2 cellular contexts compared by ENCODE assay signal in the genomic region with DNA sequence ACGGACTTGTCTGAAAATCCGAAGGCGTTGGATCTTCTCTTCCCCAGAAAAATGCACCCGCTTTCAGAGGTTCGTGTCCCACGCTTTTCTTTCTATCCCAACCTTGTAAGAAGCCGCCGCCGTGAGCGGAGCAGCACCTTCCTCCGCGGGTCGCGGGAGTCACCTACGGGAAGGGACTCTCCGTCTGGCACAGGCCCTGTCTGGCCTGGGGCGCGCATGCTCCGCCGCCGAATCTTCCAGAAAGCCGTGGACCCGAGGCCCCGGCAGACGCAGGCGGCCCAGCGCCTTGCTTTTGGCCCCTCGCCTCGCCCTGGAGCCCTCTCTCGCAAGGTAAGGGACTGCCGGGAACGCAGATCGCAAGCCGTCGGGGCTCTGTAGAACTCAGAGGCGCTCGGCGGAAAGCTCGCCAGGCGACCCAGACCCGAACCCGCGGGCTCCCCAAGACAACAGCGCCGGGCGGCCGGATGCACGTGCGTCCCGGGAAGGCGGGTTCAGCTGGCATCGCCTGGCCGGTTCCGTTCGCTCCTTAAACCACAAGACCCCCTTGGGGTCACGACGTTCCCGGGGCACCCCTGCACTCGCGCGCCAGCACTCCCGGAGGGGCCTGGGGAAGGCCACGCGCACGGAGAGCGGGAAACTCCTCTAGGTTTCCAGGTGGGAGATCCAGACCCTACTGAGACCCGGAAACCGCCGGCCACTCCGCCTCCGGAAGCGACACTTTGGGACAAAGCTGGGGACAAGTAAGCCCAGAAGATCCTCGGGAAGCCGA. TPM values are rescaled to one million over a fixed set of nuclear protein-coding genes. Genes with fewer than 3 reads are reported as not detected.
"Had no signal": no experiment of that assay in that cellular context is flagged by ENCODE, and none has a peak within 500 bp of the region (broad histone marks: within the 10 kb centered on the region; RNA-seq: fewer than 3 reads in every experiment).

No MANE protein-coding gene starts in this region.

RNA-seq across cellular contexts. Expression of a gene that starts 1.1 kb away (rescaled TPM):
- total RNA-seq: mononuclear cell had no signal
- polyA plus RNA-seq: immature natural killer cell had no signal
